Comparison of ENCODE assay signal across 2 cellular contexts in genomic region chr2:119376810-119377209, GRCh38.
A peak's percentile ranks its signal among the peaks of the same experiment; 100 is the strongest.
TF ChIP-seq lines count a peak whose summit lies in the region.

No MANE protein-coding gene starts in this region.

TF ChIP-seq in GM12878, 131 proteins besides CTCF, POLR2A, EP300 and RAD21:
- no peak for TF ChIP-seq NBN (IDR thresholded peaks at IDR 0.05)
- no peak for TF ChIP-seq ESRRA (IDR thresholded peaks at IDR 0.05; ENCODE audit: low read length)
- no peak for TF ChIP-seq NFIC (IDR thresholded peaks at IDR 0.05; ENCODE audit: low read depth, low read length)
- no peak for TF ChIP-seq DPF2 (IDR thresholded peaks at IDR 0.05)
- no peak for TF ChIP-seq PRDM15 (CRISPR knock-in tag; IDR thresholded peaks at IDR 0.05)
- TF ChIP-seq SRF (IDR thresholded peaks at IDR 0.05; ENCODE audit: low read depth in 2 of 2, low read length in 2 of 2): no peak
- TF ChIP-seq KAT2A (conservative IDR thresholded peaks at IDR 0.05; ENCODE audit: control insufficient read depth, low read depth, low read length): no peak
- TF ChIP-seq ZNF217 (IDR thresholded peaks at IDR 0.05): no peak
- no peak for TF ChIP-seq MTA3 (IDR thresholded peaks at IDR 0.05; ENCODE audit: borderline replicate concordance, low read length)
- no peak for TF ChIP-seq ZNF207 (IDR thresholded peaks at IDR 0.05; ENCODE audit: borderline replicate concordance)
- TF ChIP-seq MAX (IDR thresholded peaks at IDR 0.05; ENCODE audit: low read depth, low read length): no peak

TF ChIP-seq in HepG2, 621 proteins besides CTCF, POLR2A, EP300 and RAD21:
- TF ChIP-seq ZNF720 (CRISPR knock-in tag; IDR thresholded peaks at IDR 0.05): no peak
- TF ChIP-seq ZNF629 (CRISPR knock-in tag; conservative IDR thresholded peaks at IDR 0.05): peak; percentile 80
TF ChIP-seq in HepG2: peak in this region for 1.
